Comparison of ENCODE assay signal across 22 cellular contexts in the genomic region with DNA sequence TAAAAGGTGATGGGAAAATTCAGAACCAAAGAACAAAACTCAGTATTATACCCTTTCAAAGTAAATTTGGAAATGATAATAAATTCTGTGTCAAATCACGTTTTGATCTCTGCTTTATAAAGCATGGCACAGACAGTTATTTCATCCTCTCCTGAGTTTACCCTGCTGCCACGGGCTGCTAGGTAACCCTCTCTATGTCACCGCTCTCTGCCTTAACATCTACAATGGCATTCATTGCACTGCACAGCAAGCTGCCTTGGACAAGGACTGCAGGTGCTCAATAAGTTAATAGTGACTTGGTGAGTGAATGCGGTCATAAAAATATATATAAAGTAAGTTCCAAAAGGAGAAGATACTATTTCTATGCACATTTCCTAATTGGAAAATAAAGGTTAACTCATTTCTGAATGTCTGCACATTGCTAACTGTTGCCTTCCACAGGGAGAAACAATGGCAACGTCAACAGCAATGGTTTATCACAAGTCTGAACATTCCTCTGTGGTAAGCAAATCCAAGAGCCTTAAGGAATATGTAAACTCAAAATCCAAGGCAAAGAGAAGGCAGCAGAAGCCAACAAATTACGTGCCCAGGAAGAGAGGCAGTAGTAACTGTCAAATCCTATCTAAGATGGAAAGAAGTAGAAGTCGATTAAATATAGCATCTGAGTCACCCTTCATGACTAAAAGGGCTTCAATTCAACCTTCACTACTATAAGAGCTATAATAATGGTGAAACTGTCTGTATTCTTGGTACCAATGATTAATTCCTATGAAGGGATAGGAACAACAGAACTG. TPM values are rescaled to one million over a fixed set of nuclear protein-coding genes. Genes with fewer than 3 reads are reported as not detected.
A peak's percentile ranks its signal among the peaks of the same experiment; 100 is the strongest.
DNase-seq lines count a peak whose midpoint lies in the region; ATAC-seq and TF ChIP-seq lines count a peak whose summit lies in the region.
"Had no signal": no experiment of that assay in that cellular context is flagged by ENCODE, and none has a peak within 500 bp of the region (broad histone marks: within the 10 kb centered on the region; RNA-seq: fewer than 3 reads in every experiment).

No MANE protein-coding gene starts in this region.

- in situ Hi-C loops in IMR-90 (cut with MboI; ENCODE audit: low sequenced_read_pairs): loop anchor here (25.0 kb wide), 1 partner anchor 1288 kb away; no protein-coding TSS in a partner anchor
- in situ Hi-C loops in astrocyte of the spinal cord (cut with HindIII; ENCODE audit: low sequenced_read_pairs): no loop called here

- no peak overlapping the region for H4K8ac ChIP-seq in IMR-90 (ENCODE audit: low read depth in 2 of 2, low read length in 2 of 2)

- peaks cover 11% of the 10 kb centered on the region for H3K4me1 ChIP-seq in IMR-90 (ENCODE audit: control insufficient read depth, insufficient read depth, low read length)
- peaks cover 0 to 18% of the 10 kb centered on the region in 2 donors for H3K4me1 ChIP-seq in right atrium auricular region
- H3K4me1 ChIP-seq: HAP-1, parathyroid adenoma, upper lobe of right lung had no signal

- TF ChIP-seq POLR2A in IMR-90 (IDR thresholded peaks at IDR 0.05; ENCODE audit: low read depth, low read length): no peak
- no peak for TF ChIP-seq POLR2A in erythroblast (IDR thresholded peaks at IDR 0.05; ENCODE audit: low read length)

- peak overlapping the region; percentile 68 for H2AFZ ChIP-seq in IMR-90 (replicated peaks; ENCODE audit: low read length, poor library complexity)
- H2AFZ ChIP-seq: parathyroid adenoma had no signal

- peak overlapping the region; percentile 53; the same call in 1 of the 2 replicates for H3K4ac ChIP-seq in IMR-90 (ENCODE audit: low read depth, low read length)

- no peak overlapping the region for H3K4me2 ChIP-seq in IMR-90 (ENCODE audit: low read depth, low read length)

- no peak overlapping the region for H3K18ac ChIP-seq in IMR-90 (ENCODE audit: low read depth, low read length)

- TF ChIP-seq CTCF in AG04450 (IDR thresholded peaks at IDR 0.05; ENCODE audit: low read depth, low read length): no peak
- TF ChIP-seq CTCF in IMR-90 (conservative IDR thresholded peaks at IDR 0.05; ENCODE audit: low read depth, low read length): no peak
- TF ChIP-seq CTCF in astrocyte of the spinal cord (IDR thresholded peaks at IDR 0.05; ENCODE audit: low read depth, low read length): no peak
- TF ChIP-seq CTCF in right atrium auricular region (IDR thresholded peaks at IDR 0.05): no peak

- H2BK20ac ChIP-seq in IMR-90 (ENCODE audit: low read depth, low read length): no peak overlapping the region

- H4K5ac ChIP-seq in IMR-90 (ENCODE audit: low read depth, low read length): no peak overlapping the region

- peaks cover 10% of the 10 kb centered on the region for H3K9me1 ChIP-seq in IMR-90 (ENCODE audit: insufficient read depth, low read length)

- H3K14ac ChIP-seq in IMR-90 (replicated peaks; ENCODE audit: low read depth, low read length): no peak overlapping the region; the same call in 1 of the 2 replicates

- ATAC-seq in IMR-90 (ENCODE audit: low read depth): peak; percentile 67
- ATAC-seq in HG03432 (IDR thresholded peaks at IDR 0.05; ENCODE audit: unreplicated experiment): no peak
- ATAC-seq in HG03520 (IDR thresholded peaks at IDR 0.05; ENCODE audit: unreplicated experiment): no peak
- no peak for ATAC-seq in GM19463 (IDR thresholded peaks at IDR 0.05; ENCODE audit: unreplicated experiment)
- ATAC-seq: upper lobe of right lung had no signal

- intact Hi-C loops in IMR-90 (cut with micrococcal nuclease): no loop called here

- H2AK9ac ChIP-seq in IMR-90 (replicated peaks; ENCODE audit: low read depth, low read length, poor library complexity): no peak overlapping the region

- H3K27me3 ChIP-seq in AG04450 (ENCODE audit: control insufficient read depth, insufficient read depth, low read length) (no peaks in the 10 kb centered on the region), IMR-90 (ENCODE audit: control insufficient read depth, insufficient read depth, low read length) (no peaks in the 10 kb centered on the region; the same call in 1 of the 2 replicates), right atrium auricular region (no peaks in the 10 kb centered on the region)
- H3K27me3 ChIP-seq: cardiac muscle cell, upper lobe of right lung had no signal

- BruUV-seq in IMR-90 (replicated peaks; lab: Mats Ljungman, UMichigan): no TSS peak

- H3K9me3 ChIP-seq in AG04450 (ENCODE audit: control insufficient read depth, insufficient read depth, low read length): no peaks in the 10 kb centered on the region
- no peaks in the 10 kb centered on the region for H3K9me3 ChIP-seq in IMR-90 (ENCODE audit: control insufficient read depth, insufficient read depth, low read length)
- H3K9me3 ChIP-seq in right atrium auricular region: no peaks in the 10 kb centered on the region
- H3K9me3 ChIP-seq: HAP-1, upper lobe of right lung had no signal

- H2BK120ac ChIP-seq in IMR-90 (ENCODE audit: low read depth, low read length): peak overlapping the region; percentile 53; the same call in 1 of the 2 replicates

- H3K4me3 ChIP-seq in AG04450 (ENCODE audit: low read depth, low read length) (no peak overlapping the region), IMR-90 (ENCODE audit: insufficient read depth, low read depth, low read length) (no peak overlapping the region), astrocyte of the spinal cord (ENCODE audit: low read depth, low read length) (no peak overlapping the region), right atrium auricular region (no peak overlapping the region)
- H3K4me3 ChIP-seq: cardiac muscle cell, HAP-1, upper lobe of right lung had no signal

- H3K23ac ChIP-seq in IMR-90 (ENCODE audit: low read depth, low read length): no peak overlapping the region

- POLR2A ChIA-PET in AG04450 (lab: Yijun Ruan, JAX): no interaction called here
- POLR2A ChIA-PET in IMR-90 (lab: Charles Lee; ENCODE audit: unreplicated experiment): no interaction called here

- no peaks in the 10 kb centered on the region for H3K79me1 ChIP-seq in IMR-90 (ENCODE audit: low read depth in 1 of 2, low read length in 2 of 2)

- H4K20me1 ChIP-seq in IMR-90 (ENCODE audit: insufficient read depth, low read length): no peaks in the 10 kb centered on the region

- H3K36me3 ChIP-seq in IMR-90 (ENCODE audit: control insufficient read depth, insufficient read depth, low read length) (no peaks in the 10 kb centered on the region), right atrium auricular region (no peaks in the 10 kb centered on the region)
- H3K36me3 ChIP-seq: cardiac muscle cell, HAP-1, upper lobe of right lung had no signal

- H2BK5ac ChIP-seq in IMR-90 (ENCODE audit: low read depth, low read length, poor library complexity, severe bottlenecking): peak overlapping the region; percentile 41

- dilution Hi-C loops in IMR-90 (cut with HindIII; ENCODE audit: low sequenced_read_pairs, unreplicated experiment): no loop called here

- H3K56ac ChIP-seq in IMR-90 (ENCODE audit: extremely low read depth, insufficient read depth, low read length): no peak overlapping the region

- H2BK15ac ChIP-seq in IMR-90 (ENCODE audit: low read depth, low read length): no peak overlapping the region

- WGBS in IMR-90 (ENCODE audit: extremely low coverage in 2 of 2, insufficient read length in 1 of 2), 2 experiments: no CpG with 5 or more reads among the region's 7 CpGs

- H2AK5ac ChIP-seq in IMR-90 (ENCODE audit: low read depth, low read length): peak overlapping the region; percentile 48

- H4K91ac ChIP-seq in IMR-90 (ENCODE audit: insufficient read depth, low read depth, low read length): no peak overlapping the region

- CTCF ChIA-PET in AG04450 (lab: Charles Lee): interaction anchor here (1.4 to 3.3 kb wide), 2 partner anchors 21 to 215 kb away, joined by 5 to 15 read pairs; no protein-coding TSS in a partner anchor
- CTCF ChIA-PET in IMR-90 (lab: Yijun Ruan, JAX): interaction anchor here (1.2 kb wide), 1 partner anchor 21 kb away, joined by 3 read pairs; no protein-coding TSS in a partner anchor

- H3K9ac ChIP-seq in IMR-90 (ENCODE audit: low read depth, low read length): no peak overlapping the region
- H3K9ac ChIP-seq: parathyroid adenoma had no signal

- H3K27ac ChIP-seq in AG04450 (ENCODE audit: low read depth, low read length): no peak overlapping the region
- H3K27ac ChIP-seq in IMR-90 (ENCODE audit: insufficient read depth, low read length): no peak overlapping the region
- H3K27ac ChIP-seq in right atrium auricular region: peak overlapping the region; percentile 46 to 89
- H3K27ac ChIP-seq: cardiac muscle cell, parathyroid adenoma, upper lobe of right lung had no signal

- no peak for TF ChIP-seq RAD21 in IMR-90 (IDR thresholded peaks at IDR 0.05; ENCODE audit: low read length)

- DNase-seq in AG04450 (ENCODE audit: low read depth, low spot score) (peak; percentile 43), IMR-90 (peak; percentile 81), astrocyte of the spinal cord (ENCODE audit: low read depth, low spot score) (peak; percentile 42), right atrium auricular region (ENCODE audit: low spot score) (no peak), erythroblast (lab: John Stamatoyannopoulos, UW) (no peak)
- DNase-seq: activated CD4-positive, alpha-beta T cell treated with anti-CD3 and anti-CD28 coated beads for 48 hours; activated naive CD4-positive, alpha-beta T cell treated with anti-CD3 and anti-CD28 coated beads, Interleukin-2, amount 10 ng/mL, durations not matched to agents 7 days and 5 days; COR-L47; NCI-H187 treated with DMSO at 0.1 percent for 48 hours; NCI-H524 treated with DMSO at 0.1 percent for 48 hours; stimulated activated CD4-positive, alpha-beta T cell treated with anti-CD3 and anti-CD28 coated beads, Interleukin-12 subunit alpha, Interleukin-12 subunit beta, amount 100 ng/mL, for 4 hours; stimulated activated naive CD4-positive, alpha-beta T cell; upper lobe of right lung had no signal

TF ChIP-seq in IMR-90, 13 proteins besides CTCF, POLR2A, EP300 and RAD21:
- no peak for TF ChIP-seq MXI1 (IDR thresholded peaks at IDR 0.05; ENCODE audit: borderline replicate concordance, low read depth, low read length)
- peak; percentile 28; the same call in 1 of the 2 replicates for TF ChIP-seq FOS (IDR thresholded peaks at IDR 0.05; ENCODE audit: low read depth, low read length)
TF ChIP-seq in IMR-90: peak in this region for 1.

RNA-seq across cellular contexts. Expression of a gene that starts 19.4 kb away (rescaled TPM):
- polyA plus RNA-seq in AG04450 (2011; rRNA removed) (not detected in 2 replicates), IMR-90 (2012; rRNA removed) (not detected in 2 replicates)
- polyA minus RNA-seq in AG04450 (2011; rRNA and poly(A)+ RNA removed): not detected in 2 replicates
- total RNA-seq in IMR-90 (2012; rRNA removed) (under 0.01 TPM in 1 of 2 replicates, not detected in the other), right atrium auricular region (under 1 TPM; 0.39 to 0.70 TPM)
- polyA plus RNA-seq in IMR-90 (2012; cell fraction: cytosol; rRNA removed): not detected in 2 replicates
- polyA plus RNA-seq in IMR-90 (2012; cell fraction: nucleus; rRNA removed; ENCODE audit: low replicate concordance): 0.05 TPM in 1 of 2 replicates, not detected in the other
- total RNA-seq: G401 had no signal

RNA-seq across cellular contexts. Expression of a gene that starts 54.8 kb away (rescaled TPM):
- polyA plus RNA-seq in AG04450 (2011; rRNA removed) (not detected in 2 replicates), IMR-90 (2012; rRNA removed) (not detected in 2 replicates)
- not detected in 2 replicates for polyA minus RNA-seq in AG04450 (2011; rRNA and poly(A)+ RNA removed)
- total RNA-seq in IMR-90 (2012; rRNA removed) (not detected in 2 replicates), right atrium auricular region (not detected)
- not detected in 2 replicates for polyA plus RNA-seq in IMR-90 (2012; cell fraction: cytosol; rRNA removed)
- not detected in 2 replicates for polyA plus RNA-seq in IMR-90 (2012; cell fraction: nucleus; rRNA removed; ENCODE audit: low replicate concordance)
- total RNA-seq: A673, cardiac muscle cell, G401, lower leg skin, upper lobe of right lung had no signal
- polyA plus RNA-seq: cardiac muscle cell had no signal

Comparison
In these comparisons a context has a peak if more than half of its experiments do, and no peak if none do; other contexts are left out.
1. DNase-seq: peak in AG04450 (single experiment), IMR-90 (single experiment) and astrocyte of the spinal cord (single experiment); none in right atrium auricular region (single experiment) and erythroblast (0 of 2).
2. H3K27ac ChIP-seq: peak in right atrium auricular region (2 of 2); none in AG04450 (single experiment) and IMR-90 (single experiment).